1 cellular context compared by ENCODE assay signal in the genomic region with DNA sequence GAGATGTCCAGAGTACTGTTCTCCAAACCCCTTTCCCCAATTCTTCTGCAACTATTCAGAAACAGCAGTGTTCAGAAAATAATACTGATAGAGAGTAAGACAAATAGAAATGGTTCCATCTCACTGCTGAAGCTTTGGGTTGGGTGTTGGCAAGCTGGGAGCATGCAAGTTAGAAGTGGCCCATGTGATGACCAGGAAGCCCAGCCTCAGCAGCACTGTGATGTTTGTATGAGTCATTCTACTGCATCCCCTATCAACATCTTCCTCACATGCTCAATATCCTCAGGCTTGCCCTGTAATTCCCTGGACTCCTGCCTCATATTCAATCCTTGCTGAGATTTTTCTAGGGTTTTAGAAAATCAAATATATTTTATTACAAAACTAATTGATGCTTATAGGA.
TF ChIP-seq lines count a peak whose summit lies in the region.

No MANE protein-coding gene starts in this region.

TF ChIP-seq in HepG2, 621 proteins besides CTCF, POLR2A, EP300 and RAD21 (continued from another document):
- TF ChIP-seq, protein P1, sequence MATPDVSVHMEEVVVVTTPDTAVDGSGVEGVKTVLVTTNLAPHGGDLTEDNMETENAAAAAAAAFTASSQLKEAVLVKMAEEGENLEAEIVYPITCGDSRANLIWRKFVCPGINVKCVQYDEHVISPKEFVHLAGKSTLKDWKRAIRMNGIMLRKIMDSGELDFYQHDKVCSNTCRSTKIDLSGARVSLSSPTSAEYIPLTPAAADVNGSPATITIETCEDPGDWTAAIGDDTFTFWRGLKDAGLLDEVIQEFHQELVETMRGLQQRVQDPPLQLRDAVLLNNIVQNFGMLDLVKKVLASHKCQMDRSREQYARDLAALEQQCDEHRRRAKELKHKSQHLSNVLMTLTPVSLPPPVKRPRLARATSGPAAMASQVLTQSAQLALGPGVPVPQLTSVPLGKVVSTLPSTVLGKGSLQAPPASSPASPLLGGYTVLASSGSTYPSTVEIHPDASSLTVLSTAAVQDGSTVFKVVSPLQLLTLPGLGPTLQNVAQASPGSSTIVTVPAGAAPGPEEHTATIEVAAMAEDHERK (CRISPR knock-in tag; IDR thresholded peaks at IDR 0.05; ENCODE audit: low read depth): no peak
- TF ChIP-seq, protein P2, sequence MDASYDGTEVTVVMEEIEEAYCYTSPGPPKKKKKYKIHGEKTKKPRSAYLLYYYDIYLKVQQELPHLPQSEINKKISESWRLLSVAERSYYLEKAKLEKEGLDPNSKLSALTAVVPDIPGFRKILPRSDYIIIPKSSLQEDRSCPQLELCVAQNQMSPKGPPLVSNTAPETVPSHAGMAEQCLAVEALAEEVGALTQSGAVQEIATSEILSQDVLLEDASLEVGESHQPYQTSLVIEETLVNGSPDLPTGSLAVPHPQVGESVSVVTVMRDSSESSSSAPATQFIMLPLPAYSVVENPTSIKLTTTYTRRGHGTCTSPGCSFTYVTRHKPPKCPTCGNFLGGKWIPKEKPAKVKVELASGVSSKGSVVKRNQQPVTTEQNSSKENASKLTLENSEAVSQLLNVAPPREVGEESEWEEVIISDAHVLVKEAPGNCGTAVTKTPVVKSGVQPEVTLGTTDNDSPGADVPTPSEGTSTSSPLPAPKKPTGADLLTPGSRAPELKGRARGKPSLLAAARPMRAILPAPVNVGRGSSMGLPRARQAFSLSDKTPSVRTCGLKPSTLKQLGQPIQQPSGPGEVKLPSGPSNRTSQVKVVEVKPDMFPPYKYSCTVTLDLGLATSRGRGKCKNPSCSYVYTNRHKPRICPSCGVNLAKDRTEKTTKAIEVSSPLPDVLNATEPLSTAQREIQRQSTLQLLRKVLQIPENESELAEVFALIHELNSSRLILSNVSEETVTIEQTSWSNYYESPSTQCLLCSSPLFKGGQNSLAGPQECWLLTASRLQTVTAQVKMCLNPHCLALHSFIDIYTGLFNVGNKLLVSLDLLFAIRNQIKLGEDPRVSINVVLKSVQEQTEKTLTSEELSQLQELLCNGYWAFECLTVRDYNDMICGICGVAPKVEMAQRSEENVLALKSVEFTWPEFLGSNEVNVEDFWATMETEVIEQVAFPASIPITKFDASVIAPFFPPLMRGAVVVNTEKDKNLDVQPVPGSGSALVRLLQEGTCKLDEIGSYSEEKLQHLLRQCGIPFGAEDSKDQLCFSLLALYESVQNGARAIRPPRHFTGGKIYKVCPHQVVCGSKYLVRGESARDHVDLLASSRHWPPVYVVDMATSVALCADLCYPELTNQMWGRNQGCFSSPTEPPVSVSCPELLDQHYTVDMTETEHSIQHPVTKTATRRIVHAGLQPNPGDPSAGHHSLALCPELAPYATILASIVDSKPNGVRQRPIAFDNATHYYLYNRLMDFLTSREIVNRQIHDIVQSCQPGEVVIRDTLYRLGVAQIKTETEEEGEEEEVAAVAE (CRISPR knock-in tag; IDR thresholded peaks at IDR 0.05; ENCODE audit: borderline replicate concordance): no peak
- TF ChIP-seq U2AF2 (IDR thresholded peaks at IDR 0.05; ENCODE audit: low read depth, low read length) (no peak), ADNP (CRISPR knock-in tag; IDR thresholded peaks at IDR 0.05) (no peak), ZNF878 (CRISPR knock-in tag; IDR thresholded peaks at IDR 0.05) (no peak), NR1H2 (CRISPR knock-in tag; IDR thresholded peaks at IDR 0.05; ENCODE audit: borderline replicate concordance, low read depth) (no peak), ZNF354B (CRISPR knock-in tag; IDR thresholded peaks at IDR 0.05) (no peak), MBNL3 (CRISPR knock-in tag; conservative IDR thresholded peaks at IDR 0.05) (no peak), ZNF224 (CRISPR knock-in tag; IDR thresholded peaks at IDR 0.05) (no peak)
